In genomic region chr6:20192625-20193024, GRCh38 we compare ENCODE assay signal across 1 cellular context.
TF ChIP-seq lines count a peak whose summit lies in the region.

No MANE protein-coding gene starts in this region.

TF ChIP-seq in K562, 482 proteins besides CTCF, POLR2A, EP300 and RAD21:
- TF ChIP-seq ZFP91 (CRISPR knock-in tag; IDR thresholded peaks at IDR 0.05) (no peak), ETV5 (CRISPR knock-in tag; IDR thresholded peaks at IDR 0.05; ENCODE audit: low read depth) (no peak), ZNF511 (CRISPR knock-in tag; IDR thresholded peaks at IDR 0.05) (no peak)
